In the genomic region with DNA sequence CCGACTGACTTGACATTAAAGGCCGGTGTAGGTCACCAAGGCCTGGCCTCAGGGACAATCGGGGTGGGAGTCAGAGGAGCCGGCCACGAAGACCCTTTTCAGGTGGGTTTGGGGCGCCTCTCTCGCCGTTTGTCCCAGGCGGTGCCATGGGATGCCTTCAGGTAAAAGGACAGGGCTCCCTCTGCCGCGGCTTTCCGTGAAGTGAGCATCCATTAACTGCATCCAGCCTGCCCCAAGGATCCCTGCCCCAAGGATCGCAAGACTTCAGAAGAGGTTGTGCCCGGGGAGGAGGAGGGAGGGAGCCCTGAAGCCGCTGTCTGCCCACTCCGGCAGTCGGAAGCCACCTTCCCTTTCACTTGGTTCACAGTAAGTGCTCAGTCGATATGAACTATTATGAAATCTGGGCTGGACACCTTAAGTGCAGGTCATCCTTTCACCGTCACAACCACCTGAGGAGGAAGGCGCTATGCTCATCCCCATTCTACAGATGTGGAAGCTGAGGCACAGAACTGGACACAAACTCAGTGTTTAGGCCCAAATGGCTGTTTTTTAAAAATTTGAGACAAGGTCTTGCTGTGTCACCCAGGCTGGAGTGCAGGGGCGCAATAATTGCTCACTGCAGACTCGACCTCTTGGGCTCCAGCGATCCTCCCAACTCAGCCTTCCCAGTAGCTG, we compare ENCODE assay signal across 24 cellular contexts. TPM values are rescaled to one million over a fixed set of nuclear protein-coding genes. Genes with fewer than 3 reads are reported as not detected.
"Had no signal": no experiment of that assay in that cellular context is flagged by ENCODE, and none has a peak within 500 bp of the region (broad histone marks: within the 10 kb centered on the region; RNA-seq: fewer than 3 reads in every experiment).

No MANE protein-coding gene starts in this region.

- H3K4me1 ChIP-seq: SJSA1 had no signal

- H3K36me3 ChIP-seq: SJSA1 had no signal

- H3K9me3 ChIP-seq: SJSA1 had no signal

- H3K27ac Mint-ChIP-seq: IgD-negative memory B cell had no signal

- DNase-seq: KBM-7, MV-4-11, NCI-H1048, NCI-H1105, NCI-H1417 treated with DMSO at 0.1 percent for 48 hours, NCI-H146, NCI-H1694 treated with DMSO at 0.1 percent for 48 hours, NCI-H1930, NCI-H2081, NCI-H2107, NCI-H2227 treated with DMSO at 0.1 percent for 48 hours, NCI-H524, NCI-H69, NCI-H774, Right ventricle myocardium superior, RPMI8226, SIG-M5, SW 1271 had no signal

- FAIRE-seq: RCC 7860 had no signal

- H3K9me3 Mint-ChIP-seq: IgD-negative memory B cell had no signal

- H3K27ac ChIP-seq: SJSA1, SK-N-MC had no signal

- H3K27me3 ChIP-seq: SJSA1 had no signal

- H3K36me3 Mint-ChIP-seq: IgD-negative memory B cell had no signal

- H3K4me3 Mint-ChIP-seq: IgD-negative memory B cell had no signal

- H3K4me3 ChIP-seq: SJSA1, SK-N-MC had no signal

RNA-seq across cellular contexts. Expression of a gene that starts 1.0 kb away (rescaled TPM):
- total RNA-seq: LHCN-M2, MCF 10A, Right ventricle myocardium superior, SJSA1 had no signal
- polyA plus RNA-seq: IgD-negative memory B cell had no signal
